Comparison of ENCODE assay signal across 15 cellular contexts in genomic region chr1:91828583-91829281, GRCh38. TPM values are rescaled to one million over a fixed set of nuclear protein-coding genes. Genes with fewer than 3 reads are reported as not detected.
A peak's percentile ranks its signal among the peaks of the same experiment; 100 is the strongest.
DNase-seq lines count a peak whose midpoint lies in the region; ATAC-seq and TF ChIP-seq lines count a peak whose summit lies in the region.
"Had no signal": no experiment of that assay in that cellular context is flagged by ENCODE, and none has a peak within 500 bp of the region (broad histone marks: within the 10 kb centered on the region; RNA-seq: fewer than 3 reads in every experiment).

No MANE protein-coding gene starts in this region.

- POLR2A ChIA-PET in Panc1 (lab: Charles Lee), result interaction anchor here (0.7 kb wide), 1 partner anchor 28 kb away, joined by 3 read pairs; no protein-coding TSS in a partner anchor

- H3K4ac ChIP-seq in trophoblast cell (ENCODE audit: low read depth, low read length), result no peak overlapping the region

- H3K27me3 ChIP-seq in Panc1 (ENCODE audit: control insufficient read depth, insufficient read depth, low read length) (no peaks in the 10 kb centered on the region), foreskin keratinocyte (no peaks in the 10 kb centered on the region), trophoblast cell (ENCODE audit: insufficient read depth, low read length) (no peaks in the 10 kb centered on the region), osteoblast (ENCODE audit: insufficient read depth, low read length) (no peaks in the 10 kb centered on the region)
- H3K27me3 ChIP-seq: cardiac muscle cell had no signal

- no CpG with 5 or more reads among the region's 9 CpGs for WGBS in trophoblast cell (ENCODE audit: extremely low coverage, insufficient coverage, insufficient read length)

- no peak overlapping the region for H2BK12ac ChIP-seq in trophoblast cell (ENCODE audit: low read length)

- no peak overlapping the region for H3K18ac ChIP-seq in trophoblast cell (ENCODE audit: low read length)

- H4K91ac ChIP-seq in trophoblast cell (ENCODE audit: low read depth, low read length), result no peak overlapping the region

- in situ Hi-C loops in Caki2 (cut with HindIII; ENCODE audit: low pct_unique_long_range_greater_than_20kb, low sequenced_read_pairs) (no loop called here), Panc1 (cut with HindIII; ENCODE audit: low pct_unique_long_range_greater_than_20kb, low sequenced_read_pairs) (no loop called here), G401 (cut with HindIII; ENCODE audit: low sequenced_read_pairs) (no loop called here)

- no peaks in the 10 kb centered on the region for H3K79me1 ChIP-seq in trophoblast cell (ENCODE audit: low read length)

- H3K23ac ChIP-seq in trophoblast cell (ENCODE audit: low read length), result no peak overlapping the region

- H3K36me3 ChIP-seq in Panc1 (ENCODE audit: control insufficient read depth, insufficient read depth, low read length), result no peaks in the 10 kb centered on the region
- no peaks in the 10 kb centered on the region for H3K36me3 ChIP-seq in trophoblast cell (ENCODE audit: control insufficient read depth in 1 of 2, insufficient read depth in 2 of 2, low read length in 2 of 2)
- H3K36me3 ChIP-seq in osteoblast (ENCODE audit: insufficient read depth, low read length), result no peaks in the 10 kb centered on the region
- H3K36me3 ChIP-seq: cardiac muscle cell had no signal

- no TSS peak for BruUV-seq in Panc1 (replicated peaks; lab: Mats Ljungman, UMichigan)

- peak; percentile 10 for DNase-seq in Caki2 (ENCODE audit: low read depth)
- no peak for DNase-seq in Panc1 (ENCODE audit: low read depth, low spot score)
- DNase-seq in foreskin keratinocyte, result no peak
- DNase-seq in trophoblast cell, result peak; percentile 70 to 73
- DNase-seq in Kasumi-1 (lab: John Stamatoyannopoulos, UW), result no peak
- DNase-seq in activated naive CD4-positive, alpha-beta T cell treated with anti-CD3 and anti-CD28 coated beads, Interleukin-2, amount 50 U/mL, for 16 hours, result no peak
- no peak for DNase-seq in G401 (ENCODE audit: low spot score)
- no peak for DNase-seq in osteoblast (ENCODE audit: insufficient read length, low spot score, missing footprints)
- DNase-seq: activated CD4-positive, alpha-beta T cell treated with anti-CD3 and anti-CD28 coated beads for 48 hours; activated naive CD8-positive, alpha-beta T cell treated with anti-CD3 and anti-CD28 coated beads, Interleukin-2, amount 10 ng/mL, durations not matched to agents 7 days and 5 days; foreskin fibroblast; NCI-H2227 treated with DMSO at 0.1 percent for 48 hours; stimulated activated CD4-positive, alpha-beta T cell treated with anti-CD3 and anti-CD28 coated beads, Interleukin-12 subunit alpha, Interleukin-12 subunit beta, amount 100 ng/mL, for 4 hours; stimulated activated naive CD8-positive, alpha-beta T cell treated with anti-CD3 and anti-CD28 coated beads, Interleukin-15, Interleukin-2, amounts not matched to agents 100 U/mL and 50 U/mL, for 24 hours had no signal

- H3K27ac ChIP-seq in Panc1 (ENCODE audit: low read length) (peak overlapping the region; percentile 32; the same call in 1 of the 2 replicates), foreskin keratinocyte (no peak overlapping the region), trophoblast cell (ENCODE audit: low read depth, low read length) (no peak overlapping the region), osteoblast (ENCODE audit: low read depth, low read length) (no peak overlapping the region)
- H3K27ac ChIP-seq: cardiac muscle cell had no signal

- peak; percentile 44; the same call in 1 of the 2 replicates for ATAC-seq in Panc1
- peak; percentile 14 for ATAC-seq in foreskin keratinocyte
- ATAC-seq: stimulated activated naive CD8-positive, alpha-beta T cell treated with anti-CD3 and anti-CD28 coated beads, Interleukin-15, Interleukin-2, amounts not matched to agents 100 U/mL and 50 U/mL, for 24 hours had no signal

- no peak overlapping the region for H2BK120ac ChIP-seq in trophoblast cell (ENCODE audit: insufficient read depth, low read length, poor library complexity)

- intact Hi-C loops in Panc1 (cut with micrococcal nuclease; ENCODE audit: unreplicated experiment), result no loop called here

- no peak overlapping the region for H2BK5ac ChIP-seq in trophoblast cell (ENCODE audit: low read depth, low read length, poor library complexity)

- H3K9me3 ChIP-seq in Panc1 (ENCODE audit: control insufficient read depth, insufficient read depth, low read depth, low read length), result no peaks in the 10 kb centered on the region
- no peaks in the 10 kb centered on the region for H3K9me3 ChIP-seq in trophoblast cell (ENCODE audit: insufficient read depth, low read depth, low read length)
- no peaks in the 10 kb centered on the region for H3K9me3 ChIP-seq in osteoblast (ENCODE audit: low read depth, low read length)

- H2AK5ac ChIP-seq in trophoblast cell (ENCODE audit: low read length), result no peak overlapping the region

- H2AFZ ChIP-seq in trophoblast cell (ENCODE audit: insufficient read depth, low read length, poor library complexity) (peak overlapping the region; percentile 2), osteoblast (ENCODE audit: low read length) (no peak overlapping the region)

- H4K12ac ChIP-seq in trophoblast cell (ENCODE audit: low read depth, low read length), result no peak overlapping the region

- H3K4me3 ChIP-seq in Panc1 (ENCODE audit: low read depth in 2 of 2, low read length in 2 of 2) (no peak overlapping the region), trophoblast cell (ENCODE audit: low read depth, low read length) (no peak overlapping the region), osteoblast (ENCODE audit: insufficient read depth, low read length) (no peak overlapping the region)
- H3K4me3 ChIP-seq: cardiac muscle cell had no signal

- no peak overlapping the region for H3K14ac ChIP-seq in trophoblast cell (ENCODE audit: low read length)

- peaks cover 13% of the 10 kb centered on the region for H4K20me1 ChIP-seq in osteoblast (ENCODE audit: insufficient read depth, low read length)

- H3K9ac ChIP-seq in trophoblast cell (ENCODE audit: low read length), result no peak overlapping the region

- H3K4me2 ChIP-seq in trophoblast cell (ENCODE audit: low read length) (no peak overlapping the region), osteoblast (ENCODE audit: insufficient read depth, low read length) (no peak overlapping the region)

- H3K79me2 ChIP-seq in trophoblast cell (ENCODE audit: control insufficient read depth, insufficient read depth, low read length, poor library complexity) (no peaks in the 10 kb centered on the region), osteoblast (ENCODE audit: insufficient read depth, low read length) (peaks cover 21% of the 10 kb centered on the region)

- CTCF ChIA-PET in Panc1 (lab: Charles Lee), result no interaction called here

- TF ChIP-seq CTCF in Panc1 (IDR thresholded peaks at IDR 0.05) (no peak), foreskin keratinocyte (conservative IDR thresholded peaks at IDR 0.05) (no peak), osteoblast (IDR thresholded peaks at IDR 0.05; ENCODE audit: extremely low read depth, low read depth, low read length) (no peak)

- H4K8ac ChIP-seq in trophoblast cell (ENCODE audit: low read depth, low read length), result no peak overlapping the region

- H3K4me1 ChIP-seq in Panc1 (ENCODE audit: control insufficient read depth, insufficient read depth, low read length), result peaks cover 28% of the 10 kb centered on the region
- peaks cover 9% of the 10 kb centered on the region for H3K4me1 ChIP-seq in foreskin keratinocyte
- peaks cover 0 to 3% of the 10 kb centered on the region in 2 experiments for H3K4me1 ChIP-seq in trophoblast cell (ENCODE audit: control insufficient read depth in 1 of 2, insufficient read depth in 2 of 2, low read length in 2 of 2)
- peaks cover 14% of the 10 kb centered on the region for H3K4me1 ChIP-seq in osteoblast (ENCODE audit: insufficient read depth, low read length)

RNA-seq across cellular contexts. Expression of gene TGFBR3, which starts 57.2 kb away (rescaled TPM):
- total RNA-seq in Caki2 (2014; rRNA removed; shearing (Covaris generic); ENCODE audit: low replicate concordance), result 0.17 and 0.47 TPM in 2 replicates
- total RNA-seq in Panc1 (2021; ENCODE audit: unreplicated experiment) (14.5 TPM), foreskin keratinocyte (1.6 and 2.9 TPM in 2 replicates), osteoblast (32.2 and 41.5 TPM in 2 replicates)
- polyA plus RNA-seq in Panc1 (2012; ENCODE audit: insufficient read length), result 4.3 TPM
- 0.27 and 0.54 TPM in 2 replicates for polyA plus RNA-seq in foreskin keratinocyte
- polyA plus RNA-seq in trophoblast cell (2013), result 9.6 and 9.9 TPM in 2 replicates
- 30.2 and 33.6 TPM in 2 replicates for total RNA-seq in G401 (2014; rRNA removed; shearing (Covaris generic))

Comparison
In these comparisons a context has a peak if more than half of its experiments do, and no peak if none do; other contexts are left out.
1. DNase-seq: peak in Caki2 (single experiment) and trophoblast cell (2 of 2); none in Panc1 (single experiment), foreskin keratinocyte (0 of 2), Kasumi-1 (0 of 2), activated naive CD4-positive, alpha-beta T cell treated with anti-CD3 and anti-CD28 coated beads, Interleukin-2, amount 50 U/mL, for 16 hours (single experiment), G401 (single experiment) and osteoblast (single experiment).